In genomic region chr1:45187735-45188134, GRCh38 we compare ENCODE assay signal across 20 cellular contexts.
"Had no signal": no experiment of that assay in that cellular context is flagged by ENCODE, and none has a peak within 500 bp of the region (broad histone marks: within the 10 kb centered on the region; RNA-seq: fewer than 3 reads in every experiment).

No MANE protein-coding gene starts in this region.

- ATAC-seq: left lung; stimulated activated naive B cell treated with anti-CD40 and anti-IgM and Interleukin-4, amounts not matched to agents 10 μg/mL and 1 μg/mL and 100 μg/mL, for 72 hours had no signal

- H3K27ac Mint-ChIP-seq: activated CD4-positive, alpha-beta memory T cell treated with anti-CD3 and anti-CD28 coated beads, Interleukin-2, amount 10 ng/mL, durations not matched to agents 7 days and 5 days; dendritic cell treated with granulocyte-macrophage colony-stimulating factor and Interleukin-4, amounts not matched to agents 40 ng/mL and 50 ng/mL, for 4 days; nephron; stimulated activated naive B cell treated with anti-CD40 and anti-IgM and Interleukin-4, amounts not matched to agents 10 μg/mL and 1 μg/mL and 100 μg/mL, for 72 hours had no signal

- H3K4me1 Mint-ChIP-seq: activated CD4-positive, alpha-beta memory T cell treated with anti-CD3 and anti-CD28 coated beads, Interleukin-2, amount 10 ng/mL, durations not matched to agents 7 days and 5 days; nephron; stimulated activated naive B cell treated with anti-CD40 and anti-IgM and Interleukin-4, amounts not matched to agents 10 μg/mL and 1 μg/mL and 100 μg/mL, for 72 hours had no signal

- H3K4me3 ChIP-seq: esophagus muscularis mucosa, left lung, thoracic aorta, upper lobe of left lung had no signal

- H3K4me3 Mint-ChIP-seq: activated CD4-positive, alpha-beta memory T cell treated with anti-CD3 and anti-CD28 coated beads, Interleukin-2, amount 10 ng/mL, durations not matched to agents 7 days and 5 days; dendritic cell treated with granulocyte-macrophage colony-stimulating factor and Interleukin-4, amounts not matched to agents 40 ng/mL and 50 ng/mL, for 4 days; nephron; stimulated activated naive B cell treated with anti-CD40 and anti-IgM and Interleukin-4, amounts not matched to agents 10 μg/mL and 1 μg/mL and 100 μg/mL, for 72 hours had no signal

- H3K9me3 Mint-ChIP-seq: activated CD4-positive, alpha-beta memory T cell treated with anti-CD3 and anti-CD28 coated beads, Interleukin-2, amount 10 ng/mL, durations not matched to agents 7 days and 5 days; dendritic cell treated with granulocyte-macrophage colony-stimulating factor and Interleukin-4, amounts not matched to agents 40 ng/mL and 50 ng/mL, for 4 days; stimulated activated naive B cell treated with anti-CD40 and anti-IgM and Interleukin-4, amounts not matched to agents 10 μg/mL and 1 μg/mL and 100 μg/mL, for 72 hours had no signal

- H3K36me3 Mint-ChIP-seq: stimulated activated naive B cell treated with anti-CD40 and anti-IgM and Interleukin-4, amounts not matched to agents 10 μg/mL and 1 μg/mL and 100 μg/mL, for 72 hours had no signal

- H3K27me3 Mint-ChIP-seq: activated CD4-positive, alpha-beta memory T cell treated with anti-CD3 and anti-CD28 coated beads, Interleukin-2, amount 10 ng/mL, durations not matched to agents 7 days and 5 days had no signal

- DNase-seq: activated CD4-positive, alpha-beta memory T cell treated with anti-CD3 and anti-CD28 coated beads, Interleukin-2, amount 10 ng/mL, durations not matched to agents 7 days and 5 days; activated CD4-positive, alpha-beta T cell treated with anti-CD3 and anti-CD28 coated beads for 48 hours; activated CD4-positive, CD25-positive, alpha-beta regulatory T cell; activated effector memory CD4-positive, alpha-beta T cell treated with anti-CD3 and anti-CD28 coated beads, Interleukin-2, amount 50 U/mL, for 16 hours; activated naive CD4-positive, alpha-beta T cell treated with anti-CD3 and anti-CD28 coated beads, Interleukin-2, amount 50 U/mL, for 16 hours; activated T-cell treated with anti-CD3 and anti-CD28 coated beads, Interleukin-2, amount 50 U/mL, for 1 hour; aorta; effector CD8-positive, alpha-beta T cell; hypothalamus; kidney; left lung; mammary epithelial cell; midbrain; posterior cingulate gyrus; stimulated activated naive B cell treated with anti-CD40 and anti-IgM and Interleukin-4, amounts not matched to agents 10 μg/mL and 1 μg/mL and 100 μg/mL, for 72 hours; upper lobe of left lung had no signal

- H3K27ac ChIP-seq: esophagus muscularis mucosa, left lung, thoracic aorta, upper lobe of left lung had no signal
